Comparison of ENCODE assay signal across 1 cellular context in genomic region chr7:76234282-76234584, GRCh38.
TF ChIP-seq lines count a peak whose summit lies in the region.

No MANE protein-coding gene starts in this region.

TF ChIP-seq in H1, 55 proteins besides CTCF, POLR2A, EP300 and RAD21:
- TF ChIP-seq CHD2 (IDR thresholded peaks at IDR 0.05; ENCODE audit: low read length) (no peak), SIN3A (conservative IDR thresholded peaks at IDR 0.05 in 1 of 2, IDR thresholded peaks at IDR 0.05 in 1 of 2; ENCODE audit: low read depth in 1 of 2, low read length in 2 of 2) (peak in 1 of 2 experiments; percentile 24; a peak in 1 of 4 replicates), CHD1 (IDR thresholded peaks at IDR 0.05; ENCODE audit: low read depth, low read length) (no peak), CBX5 (IDR thresholded peaks at IDR 0.05; ENCODE audit: low read depth, low read length) (no peak), RFX5 (IDR thresholded peaks at IDR 0.05; ENCODE audit: borderline replicate concordance, low read depth, low read length) (no peak), POLR2AphosphoS5 (IDR thresholded peaks at IDR 0.05; ENCODE audit: low read depth, low read length) (no peak; the same call in 1 of the 2 replicates)
